Comparison of ENCODE assay signal across 10 cellular contexts in the genomic region with DNA sequence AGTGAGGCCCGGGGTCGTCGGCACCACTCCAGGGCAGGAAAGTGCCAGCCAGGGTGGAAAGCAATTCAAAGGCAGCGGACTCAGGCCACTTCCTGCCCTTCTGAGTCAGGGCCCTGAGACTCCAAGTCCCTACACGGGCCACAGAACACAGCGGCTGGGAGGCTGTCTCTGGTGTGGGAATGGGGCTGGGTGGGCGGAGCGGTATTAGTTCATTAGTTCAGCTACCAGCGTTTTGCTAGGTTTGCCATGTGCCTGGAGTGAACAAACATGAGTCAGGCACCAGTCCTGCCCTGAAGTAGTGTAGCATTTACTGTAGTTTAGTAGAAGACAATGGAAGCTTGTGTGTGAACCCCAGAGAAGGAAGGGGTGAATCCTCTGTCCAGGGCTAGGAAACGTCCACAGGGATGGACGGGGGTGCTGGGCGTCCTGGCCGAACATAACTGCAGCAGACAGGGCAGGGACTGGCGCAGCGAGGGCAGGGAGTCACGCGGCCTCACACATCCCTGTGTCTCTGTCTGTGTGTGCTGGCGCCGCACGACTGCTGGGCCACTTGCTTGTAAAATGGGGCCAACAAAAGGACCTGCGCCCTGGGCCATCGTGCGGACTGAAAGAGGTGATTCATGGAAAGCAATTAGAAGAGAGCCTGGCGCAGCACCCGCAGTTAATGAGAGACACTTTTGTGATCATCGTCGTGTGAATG.
A peak's percentile ranks its signal among the peaks of the same experiment; 100 is the strongest.
DNase-seq lines count a peak whose midpoint lies in the region; FAIRE-seq and TF ChIP-seq lines count a peak whose summit lies in the region.
"Had no signal": no experiment of that assay in that cellular context is flagged by ENCODE, and none has a peak within 500 bp of the region (broad histone marks: within the 10 kb centered on the region; RNA-seq: fewer than 3 reads in every experiment).

No MANE protein-coding gene starts in this region.

- CTCF ChIA-PET in BJ (lab: Yijun Ruan, JAX), result interaction anchor here (0.5 to 1.6 kb wide), 2 partner anchors 473 to 500 kb away, joined by 3 to 4 read pairs; no protein-coding TSS in a partner anchor

- no peaks in the 10 kb centered on the region for H3K9me3 ChIP-seq in kidney (ENCODE audit: control insufficient read depth in 1 of 2, low read length in 2 of 2)

- TF ChIP-seq CTCF in BJ (IDR thresholded peaks at IDR 0.05; ENCODE audit: insufficient read depth, low read depth, low read length) (no peak), kidney (IDR thresholded peaks at IDR 0.05; ENCODE audit: borderline replicate concordance, extremely low read depth, insufficient read depth) (no peak)

- FAIRE-seq in kidney (lab: Jason Lieb, UNC), result no peak

- POLR2A ChIA-PET in BJ (lab: Charles Lee), result no interaction called here

- no peak overlapping the region for H3K27ac ChIP-seq in kidney (ENCODE audit: low read depth in 2 of 2, low read length in 2 of 2)

- peaks cover 9% of the 10 kb centered on the region for H3K27me3 ChIP-seq in BJ (ENCODE audit: control insufficient read depth, insufficient read depth, low read length)

- H3K4me3 ChIP-seq in BJ (ENCODE audit: low read depth, low read length), result no peak overlapping the region
- H3K4me3 ChIP-seq in kidney (ENCODE audit: low read length in 2 of 2), result no peak overlapping the region
- H3K4me3 ChIP-seq: lung had no signal

- peaks cover 0 to 7% of the 10 kb centered on the region in 2 donors for H3K4me1 ChIP-seq in kidney (ENCODE audit: control insufficient read depth in 1 of 2, insufficient read depth in 1 of 2, low read depth in 1 of 2, low read length in 2 of 2)

- no peaks in the 10 kb centered on the region for H3K36me3 ChIP-seq in BJ (ENCODE audit: control insufficient read depth, insufficient read depth, low read length)
- H3K36me3 ChIP-seq in kidney (ENCODE audit: control insufficient read depth in 1 of 2, insufficient read depth in 2 of 2, low read length in 2 of 2), result no peaks in the 10 kb centered on the region

- no peak overlapping the region for H3K9ac ChIP-seq in kidney (ENCODE audit: low read length in 2 of 2)

- intact Hi-C loops in kidney (cut with DNase I), result no loop called here

- peak; percentile 54 for DNase-seq in BJ (ENCODE audit: low read depth)
- peak; percentile 95 for DNase-seq in HT1080 (ENCODE audit: low read depth)
- DNase-seq in amniotic epithelial cell (ENCODE audit: low read depth), result peak; percentile 41
- DNase-seq in kidney, result peak; percentile 90
- DNase-seq in NCI-H1105 treated with DMSO at 0.1 percent for 48 hours (lab: John Stamatoyannopoulos, UW), result no peak
- no peak for DNase-seq in stimulated activated naive CD4-positive, alpha-beta T cell (lab: John Stamatoyannopoulos, UW)
- DNase-seq in activated T-cell treated with anti-CD3 and anti-CD28 coated beads for 4 hours, result no peak
- DNase-seq in NAMALWA (ENCODE audit: low spot score), result no peak
- DNase-seq: stimulated activated CD4-positive, alpha-beta T cell treated with anti-CD3 and anti-CD28 coated beads, Interleukin-4, amount 100 ng/mL, for 4 hours had no signal

Comparison
In these comparisons a context has a peak if more than half of its experiments do, and no peak if none do; other contexts are left out.
1. DNase-seq: peak in BJ (single experiment), HT1080 (single experiment), amniotic epithelial cell (single experiment) and kidney (single experiment); none in NCI-H1105 treated with DMSO at 0.1 percent for 48 hours (single experiment), stimulated activated naive CD4-positive, alpha-beta T cell (0 of 6), activated T-cell treated with anti-CD3 and anti-CD28 coated beads for 4 hours (single experiment) and NAMALWA (single experiment).